ENCODE assay signal across 9 cellular contexts in the genomic region with DNA sequence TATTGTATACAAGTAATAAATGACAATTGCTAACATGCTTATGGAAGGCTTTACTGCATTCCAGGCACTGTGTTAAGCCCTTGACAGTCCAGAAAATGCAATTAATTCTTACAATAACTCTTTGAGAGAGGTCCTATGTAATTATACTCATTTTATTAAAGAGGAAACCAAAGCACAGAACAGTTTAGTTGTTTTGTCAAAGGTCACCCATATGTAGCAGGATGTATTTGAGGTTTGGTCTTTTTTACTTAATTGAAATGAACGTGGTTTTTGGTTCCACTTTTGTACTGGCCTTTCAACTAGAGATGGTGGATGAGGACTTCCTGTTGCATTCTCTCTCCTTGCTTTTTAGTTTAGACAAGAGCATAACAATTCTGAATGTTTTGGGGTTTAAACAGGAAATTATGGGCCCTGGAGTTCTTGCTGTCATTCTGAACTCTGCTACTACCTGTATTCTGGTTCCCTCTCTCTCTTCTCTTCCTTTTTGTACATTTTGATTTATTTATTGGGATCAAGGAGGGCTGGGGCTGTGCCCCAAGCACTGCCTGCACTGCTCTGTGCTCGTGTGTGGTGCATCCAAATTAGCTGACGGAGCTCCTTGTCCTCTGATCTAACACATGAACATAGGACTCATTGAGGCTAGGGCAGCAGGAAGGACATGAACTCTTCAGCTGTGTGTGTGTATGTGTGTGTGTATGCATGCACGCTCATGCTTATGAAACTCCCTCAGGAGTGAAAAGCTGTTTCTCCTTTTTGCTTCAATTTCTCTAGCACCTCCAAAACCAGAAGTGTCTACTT. TPM values are rescaled to one million over a fixed set of nuclear protein-coding genes. Genes with fewer than 3 reads are reported as not detected.
DNase-seq lines count a peak whose midpoint lies in the region; ATAC-seq and TF ChIP-seq lines count a peak whose summit lies in the region.
"Had no signal": no experiment of that assay in that cellular context is flagged by ENCODE, and none has a peak within 500 bp of the region (broad histone marks: within the 10 kb centered on the region; RNA-seq: fewer than 3 reads in every experiment).

No MANE protein-coding gene starts in this region.

- intact Hi-C loops in lower lobe of right lung (cut with DNase I), result no loop called here
- intact Hi-C loops in Right ventricle myocardium inferior (cut with DNase I), result no loop called here

- ATAC-seq in GM18858 (IDR thresholded peaks at IDR 0.05; ENCODE audit: unreplicated experiment), result peak; percentile 43
- ATAC-seq in GM21529 (IDR thresholded peaks at IDR 0.05; ENCODE audit: unreplicated experiment), result peak; percentile 67
- peak; percentile 67 for ATAC-seq in HG03571 (IDR thresholded peaks at IDR 0.05; ENCODE audit: unreplicated experiment)
- ATAC-seq in lower lobe of right lung, result peak; percentile 32 to 69
- ATAC-seq in omental fat pad (ENCODE audit: low FRiP score), result no peak
- no peak for ATAC-seq in Right ventricle myocardium inferior

- H3K4me1 ChIP-seq in lower lobe of right lung, result peaks cover 5% of the 10 kb centered on the region

- no peaks in the 10 kb centered on the region for H3K9me3 ChIP-seq in lower lobe of right lung

- peak overlapping the region; percentile 31 for H3K27ac ChIP-seq in lower lobe of right lung

- H3K27me3 ChIP-seq in lower lobe of right lung (ENCODE audit: low read depth), result no peaks in the 10 kb centered on the region

- DNase-seq in lower lobe of right lung (no peak), putamen (ENCODE audit: low spot score) (no peak), omental fat pad (ENCODE audit: low spot score) (no peak), Right ventricle myocardium inferior (ENCODE audit: missing footprints) (no peak), HuH-7 (ENCODE audit: low spot score) (no peak)

- no peaks in the 10 kb centered on the region for H3K36me3 ChIP-seq in lower lobe of right lung

- TF ChIP-seq CTCF in lower lobe of right lung (IDR thresholded peaks at IDR 0.05), result no peak
- no peak for TF ChIP-seq CTCF in omental fat pad (IDR thresholded peaks at IDR 0.05)

- no peak overlapping the region for H3K4me3 ChIP-seq in lower lobe of right lung

RNA-seq across cellular contexts. Expression of a gene that starts 47.4 kb away (rescaled TPM):
- 0.15 TPM for total RNA-seq in lower lobe of right lung
- total RNA-seq in omental fat pad, result 10 to 100 TPM in 2 of 4 donors, 1 to 10 TPM in 1, under 1 TPM in 1; 0.32 to 25.6 (median 12.0) TPM
- total RNA-seq in Right ventricle myocardium inferior, result 1.0 TPM
- total RNA-seq: H1 had no signal

Comparison
In these comparisons a context has a peak if more than half of its experiments do, and no peak if none do; other contexts are left out.
1. ATAC-seq: peak in GM18858 (single experiment), GM21529 (single experiment), HG03571 (single experiment) and lower lobe of right lung (2 of 2); none in omental fat pad (single experiment) and Right ventricle myocardium inferior (single experiment).